ENCODE assay signal across 1 cellular context in the genomic region with DNA sequence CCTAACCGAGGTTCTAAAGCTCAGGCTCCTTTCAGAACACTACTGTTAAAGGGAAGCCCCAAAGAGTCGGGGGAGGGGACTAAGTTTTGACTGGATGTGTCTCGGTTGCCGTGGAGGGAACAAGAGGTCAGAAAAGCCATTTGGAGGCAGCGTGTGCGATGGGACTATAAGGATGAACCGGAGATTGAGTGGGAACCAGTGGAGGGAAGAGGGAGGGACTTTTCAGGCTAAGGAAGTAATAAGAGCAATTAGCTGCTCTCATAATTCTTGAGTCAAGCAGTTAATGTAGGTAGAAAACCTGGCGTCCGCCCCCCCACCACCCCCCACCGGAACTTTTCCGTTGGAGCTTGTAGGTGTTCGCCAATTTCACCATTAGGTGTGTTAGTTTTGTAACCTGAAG.
TF ChIP-seq lines count a peak whose summit lies in the region.

No MANE protein-coding gene starts in this region.

TF ChIP-seq in K562, 482 proteins besides CTCF, POLR2A, EP300 and RAD21 (continues in another document):
- no peak for TF ChIP-seq ZNF766 (CRISPR knock-in tag; conservative IDR thresholded peaks at IDR 0.05)
- TF ChIP-seq E2F6 (IDR thresholded peaks at IDR 0.05; ENCODE audit: borderline replicate concordance in 1 of 2, extremely low read depth in 1 of 2, insufficient read depth in 1 of 2, insufficient read length in 1 of 2, low read depth in 1 of 2, low read length in 1 of 2, poor library complexity in 1 of 2, severe bottlenecking in 1 of 2): peak in 1 of 2 experiments; percentile 49
- TF ChIP-seq, protein P1, sequence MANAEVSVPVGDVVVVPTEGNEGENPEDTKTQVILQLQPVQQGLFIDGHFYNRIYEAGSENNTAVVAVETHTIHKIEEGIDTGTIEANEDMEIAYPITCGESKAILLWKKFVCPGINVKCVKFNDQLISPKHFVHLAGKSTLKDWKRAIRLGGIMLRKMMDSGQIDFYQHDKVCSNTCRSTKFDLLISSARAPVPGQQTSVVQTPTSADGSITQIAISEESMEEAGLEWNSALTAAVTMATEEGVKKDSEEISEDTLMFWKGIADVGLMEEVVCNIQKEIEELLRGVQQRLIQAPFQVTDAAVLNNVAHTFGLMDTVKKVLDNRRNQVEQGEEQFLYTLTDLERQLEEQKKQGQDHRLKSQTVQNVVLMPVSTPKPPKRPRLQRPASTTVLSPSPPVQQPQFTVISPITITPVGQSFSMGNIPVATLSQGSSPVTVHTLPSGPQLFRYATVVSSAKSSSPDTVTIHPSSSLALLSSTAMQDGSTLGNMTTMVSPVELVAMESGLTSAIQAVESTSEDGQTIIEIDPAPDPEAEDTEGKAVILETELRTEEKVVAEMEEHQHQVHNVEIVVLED (CRISPR knock-in tag; IDR thresholded peaks at IDR 0.05): no peak
- TF ChIP-seq PHF20 (IDR thresholded peaks at IDR 0.05; ENCODE audit: partially characterized antibody): no peak
- no peak for TF ChIP-seq ZNF561 (CRISPR knock-in tag; conservative IDR thresholded peaks at IDR 0.05)
- no peak for TF ChIP-seq MECOM (CRISPR knock-in tag; IDR thresholded peaks at IDR 0.05)
- no peak for TF ChIP-seq NCOR1 (IDR thresholded peaks at IDR 0.05)
- TF ChIP-seq TEAD2 (tag; IDR thresholded peaks at IDR 0.05): no peak
- peak; percentile 26; the same call in 1 of the 2 replicates for TF ChIP-seq TAF7 (tag; IDR thresholded peaks at IDR 0.05)
- no peak for TF ChIP-seq FOXM1 (IDR thresholded peaks at IDR 0.05; ENCODE audit: low read depth)
- 0 out of 2 replicates have a peak, but pooled peaks have one; percentile 13 for TF ChIP-seq FOXM1 (CRISPR knock-in tag; IDR thresholded peaks at IDR 0.05; ENCODE audit: low read depth)
- TF ChIP-seq STAG1 (CRISPR knock-in tag; IDR thresholded peaks at IDR 0.05; ENCODE audit: borderline replicate concordance): no peak
- TF ChIP-seq ZNF143 (CRISPR knock-in tag; IDR thresholded peaks at IDR 0.05): no peak
- no peak for TF ChIP-seq SIX5 (IDR thresholded peaks at IDR 0.05; ENCODE audit: borderline replicate concordance in 1 of 2, insufficient read depth in 1 of 2, low read depth in 1 of 2, low read length in 2 of 2)
- TF ChIP-seq, protein P2, sequence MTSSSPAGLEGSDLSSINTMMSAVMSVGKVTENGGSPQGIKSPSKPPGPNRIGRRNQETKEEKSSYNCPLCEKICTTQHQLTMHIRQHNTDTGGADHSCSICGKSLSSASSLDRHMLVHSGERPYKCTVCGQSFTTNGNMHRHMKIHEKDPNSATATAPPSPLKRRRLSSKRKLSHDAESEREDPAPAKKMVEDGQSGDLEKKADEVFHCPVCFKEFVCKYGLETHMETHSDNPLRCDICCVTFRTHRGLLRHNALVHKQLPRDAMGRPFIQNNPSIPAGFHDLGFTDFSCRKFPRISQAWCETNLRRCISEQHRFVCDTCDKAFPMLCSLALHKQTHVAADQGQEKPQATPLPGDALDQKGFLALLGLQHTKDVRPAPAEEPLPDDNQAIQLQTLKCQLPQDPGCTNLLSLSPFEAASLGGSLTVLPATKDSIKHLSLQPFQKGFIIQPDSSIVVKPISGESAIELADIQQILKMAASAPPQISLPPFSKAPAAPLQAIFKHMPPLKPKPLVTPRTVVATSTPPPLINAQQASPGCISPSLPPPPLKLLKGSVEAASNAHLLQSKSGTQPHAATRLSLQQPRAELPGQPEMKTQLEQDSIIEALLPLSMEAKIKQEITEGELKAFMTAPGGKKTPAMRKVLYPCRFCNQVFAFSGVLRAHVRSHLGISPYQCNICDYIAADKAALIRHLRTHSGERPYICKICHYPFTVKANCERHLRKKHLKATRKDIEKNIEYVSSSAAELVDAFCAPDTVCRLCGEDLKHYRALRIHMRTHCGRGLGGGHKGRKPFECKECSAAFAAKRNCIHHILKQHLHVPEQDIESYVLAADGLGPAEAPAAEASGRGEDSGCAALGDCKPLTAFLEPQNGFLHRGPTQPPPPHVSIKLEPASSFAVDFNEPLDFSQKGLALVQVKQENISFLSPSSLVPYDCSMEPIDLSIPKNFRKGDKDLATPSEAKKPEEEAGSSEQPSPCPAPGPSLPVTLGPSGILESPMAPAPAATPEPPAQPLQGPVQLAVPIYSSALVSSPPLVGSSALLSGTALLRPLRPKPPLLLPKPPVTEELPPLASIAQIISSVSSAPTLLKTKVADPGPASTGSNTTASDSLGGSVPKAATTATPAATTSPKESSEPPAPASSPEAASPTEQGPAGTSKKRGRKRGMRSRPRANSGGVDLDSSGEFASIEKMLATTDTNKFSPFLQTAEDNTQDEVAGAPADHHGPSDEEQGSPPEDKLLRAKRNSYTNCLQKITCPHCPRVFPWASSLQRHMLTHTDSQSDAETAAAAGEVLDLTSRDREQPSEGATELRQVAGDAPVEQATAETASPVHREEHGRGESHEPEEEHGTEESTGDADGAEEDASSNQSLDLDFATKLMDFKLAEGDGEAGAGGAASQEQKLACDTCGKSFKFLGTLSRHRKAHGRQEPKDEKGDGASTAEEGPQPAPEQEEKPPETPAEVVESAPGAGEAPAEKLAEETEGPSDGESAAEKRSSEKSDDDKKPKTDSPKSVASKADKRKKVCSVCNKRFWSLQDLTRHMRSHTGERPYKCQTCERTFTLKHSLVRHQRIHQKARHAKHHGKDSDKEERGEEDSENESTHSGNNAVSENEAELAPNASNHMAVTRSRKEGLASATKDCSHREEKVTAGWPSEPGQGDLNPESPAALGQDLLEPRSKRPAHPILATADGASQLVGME (CRISPR knock-in tag; IDR thresholded peaks at IDR 0.05): peak; percentile 36; the same call in 1 of the 2 replicates
- TF ChIP-seq TAF1 (IDR thresholded peaks at IDR 0.05; ENCODE audit: control insufficient read depth, extremely low read depth, insufficient read depth, low read length, severe bottlenecking): peak; percentile 13
- no peak for TF ChIP-seq ZKSCAN3 (CRISPR knock-in tag; IDR thresholded peaks at IDR 0.05)
- TF ChIP-seq ERF (CRISPR knock-in tag; IDR thresholded peaks at IDR 0.05): no peak
- no peak for TF ChIP-seq ZFP36 (IDR thresholded peaks at IDR 0.05; ENCODE audit: low read depth, low read length, partially characterized antibody)
- TF ChIP-seq ARID2 (IDR thresholded peaks at IDR 0.05): no peak
- no peak for TF ChIP-seq FOXO4 (CRISPR knock-in tag; IDR thresholded peaks at IDR 0.05)
- TF ChIP-seq RBM22 (IDR thresholded peaks at IDR 0.05; ENCODE audit: low read depth, low read length, poor library complexity, severe bottlenecking): no peak
- no peak for TF ChIP-seq HNRNPK (IDR thresholded peaks at IDR 0.05; ENCODE audit: low read depth, low read length, poor library complexity, severe bottlenecking)
- TF ChIP-seq CBFA2T3 (IDR thresholded peaks at IDR 0.05): no peak
- TF ChIP-seq SNRNP70 (optimal IDR thresholded peaks at IDR 0.05; ENCODE audit: low read depth, low read length): no peak
- TF ChIP-seq NFYB (IDR thresholded peaks at IDR 0.05; ENCODE audit: extremely low read depth, insufficient read length): no peak
- TF ChIP-seq NBN (IDR thresholded peaks at IDR 0.05; ENCODE audit: low read depth): peak; percentile 57; the same call in 1 of the 2 replicates
- no peak for TF ChIP-seq CBX1 (IDR thresholded peaks at IDR 0.05; ENCODE audit: low read depth)
- TF ChIP-seq NFIC (IDR thresholded peaks at IDR 0.05): no peak
- no peak for TF ChIP-seq NR2C1 (IDR thresholded peaks at IDR 0.05)
- TF ChIP-seq NR2C1 (tag; IDR thresholded peaks at IDR 0.05): no peak
- no peak for TF ChIP-seq NR3C1 (CRISPR knock-in tag; IDR thresholded peaks at IDR 0.05)
- TF ChIP-seq KAT7 (CRISPR knock-in tag; IDR thresholded peaks at IDR 0.05; ENCODE audit: borderline replicate concordance): no peak
- TF ChIP-seq ZZZ3 (IDR thresholded peaks at IDR 0.05): no peak
- no peak for TF ChIP-seq JUNB (CRISPR knock-in tag; conservative IDR thresholded peaks at IDR 0.05)
- no peak for TF ChIP-seq ZNF347 (CRISPR knock-in tag; IDR thresholded peaks at IDR 0.05; ENCODE audit: low read depth)
- no peak for TF ChIP-seq ZNF644 (tag; IDR thresholded peaks at IDR 0.05; ENCODE audit: low read depth)
- TF ChIP-seq HSF4 (CRISPR knock-in tag; IDR thresholded peaks at IDR 0.05; ENCODE audit: borderline replicate concordance): no peak
- no peak for TF ChIP-seq EZH2 (IDR thresholded peaks at IDR 0.05; ENCODE audit: borderline replicate concordance, low read depth, low read length)
- TF ChIP-seq ZNF232 (CRISPR knock-in tag; IDR thresholded peaks at IDR 0.05): no peak
- no peak for TF ChIP-seq THRAP3 (IDR thresholded peaks at IDR 0.05; ENCODE audit: borderline replicate concordance)
- no peak for TF ChIP-seq KLF16 (IDR thresholded peaks at IDR 0.05)
- TF ChIP-seq, protein P3, sequence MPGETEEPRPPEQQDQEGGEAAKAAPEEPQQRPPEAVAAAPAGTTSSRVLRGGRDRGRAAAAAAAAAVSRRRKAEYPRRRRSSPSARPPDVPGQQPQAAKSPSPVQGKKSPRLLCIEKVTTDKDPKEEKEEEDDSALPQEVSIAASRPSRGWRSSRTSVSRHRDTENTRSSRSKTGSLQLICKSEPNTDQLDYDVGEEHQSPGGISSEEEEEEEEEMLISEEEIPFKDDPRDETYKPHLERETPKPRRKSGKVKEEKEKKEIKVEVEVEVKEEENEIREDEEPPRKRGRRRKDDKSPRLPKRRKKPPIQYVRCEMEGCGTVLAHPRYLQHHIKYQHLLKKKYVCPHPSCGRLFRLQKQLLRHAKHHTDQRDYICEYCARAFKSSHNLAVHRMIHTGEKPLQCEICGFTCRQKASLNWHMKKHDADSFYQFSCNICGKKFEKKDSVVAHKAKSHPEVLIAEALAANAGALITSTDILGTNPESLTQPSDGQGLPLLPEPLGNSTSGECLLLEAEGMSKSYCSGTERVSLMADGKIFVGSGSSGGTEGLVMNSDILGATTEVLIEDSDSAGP (CRISPR knock-in tag; IDR thresholded peaks at IDR 0.05): no peak
- no peak for TF ChIP-seq EGR1 (conservative IDR thresholded peaks at IDR 0.05)
- TF ChIP-seq ZNF79 (CRISPR knock-in tag; IDR thresholded peaks at IDR 0.05; ENCODE audit: low read depth): no peak
- no peak for TF ChIP-seq SNIP1 (IDR thresholded peaks at IDR 0.05; ENCODE audit: low read depth)
- TF ChIP-seq ZNF444 (CRISPR knock-in tag; IDR thresholded peaks at IDR 0.05): no peak
- no peak for TF ChIP-seq ZNF77 (CRISPR knock-in tag; IDR thresholded peaks at IDR 0.05)
- no peak for TF ChIP-seq RB1 (IDR thresholded peaks at IDR 0.05; ENCODE audit: low read depth)
- TF ChIP-seq, protein P4, sequence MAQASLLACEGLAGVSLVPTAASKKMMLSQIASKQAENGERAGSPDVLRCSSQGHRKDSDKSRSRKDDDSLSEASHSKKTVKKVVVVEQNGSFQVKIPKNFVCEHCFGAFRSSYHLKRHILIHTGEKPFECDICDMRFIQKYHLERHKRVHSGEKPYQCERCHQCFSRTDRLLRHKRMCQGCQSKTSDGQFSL (CRISPR knock-in tag; IDR thresholded peaks at IDR 0.05): peak; percentile 87
- TF ChIP-seq, protein P4 (tag; IDR thresholded peaks at IDR 0.05): peak in 1 of 2 experiments; percentile 90; a peak in 2 of 4 replicates
- 0 out of 2 replicates have a peak, but pooled peaks have one; percentile 56 for TF ChIP-seq ELF4 (CRISPR knock-in tag; IDR thresholded peaks at IDR 0.05)
- no peak for TF ChIP-seq CTBP1 (IDR thresholded peaks at IDR 0.05; ENCODE audit: borderline replicate concordance)
- peak; percentile 14 for TF ChIP-seq CHD1 (IDR thresholded peaks at IDR 0.05; ENCODE audit: low read length)
- no peak for TF ChIP-seq ZNF263 (CRISPR knock-in tag; IDR thresholded peaks at IDR 0.05; ENCODE audit: borderline replicate concordance)
- TF ChIP-seq SMARCC2 (IDR thresholded peaks at IDR 0.05; ENCODE audit: low read depth): no peak
- no peak for TF ChIP-seq ZNF785 (CRISPR knock-in tag; IDR thresholded peaks at IDR 0.05)
- TF ChIP-seq, protein P5, sequence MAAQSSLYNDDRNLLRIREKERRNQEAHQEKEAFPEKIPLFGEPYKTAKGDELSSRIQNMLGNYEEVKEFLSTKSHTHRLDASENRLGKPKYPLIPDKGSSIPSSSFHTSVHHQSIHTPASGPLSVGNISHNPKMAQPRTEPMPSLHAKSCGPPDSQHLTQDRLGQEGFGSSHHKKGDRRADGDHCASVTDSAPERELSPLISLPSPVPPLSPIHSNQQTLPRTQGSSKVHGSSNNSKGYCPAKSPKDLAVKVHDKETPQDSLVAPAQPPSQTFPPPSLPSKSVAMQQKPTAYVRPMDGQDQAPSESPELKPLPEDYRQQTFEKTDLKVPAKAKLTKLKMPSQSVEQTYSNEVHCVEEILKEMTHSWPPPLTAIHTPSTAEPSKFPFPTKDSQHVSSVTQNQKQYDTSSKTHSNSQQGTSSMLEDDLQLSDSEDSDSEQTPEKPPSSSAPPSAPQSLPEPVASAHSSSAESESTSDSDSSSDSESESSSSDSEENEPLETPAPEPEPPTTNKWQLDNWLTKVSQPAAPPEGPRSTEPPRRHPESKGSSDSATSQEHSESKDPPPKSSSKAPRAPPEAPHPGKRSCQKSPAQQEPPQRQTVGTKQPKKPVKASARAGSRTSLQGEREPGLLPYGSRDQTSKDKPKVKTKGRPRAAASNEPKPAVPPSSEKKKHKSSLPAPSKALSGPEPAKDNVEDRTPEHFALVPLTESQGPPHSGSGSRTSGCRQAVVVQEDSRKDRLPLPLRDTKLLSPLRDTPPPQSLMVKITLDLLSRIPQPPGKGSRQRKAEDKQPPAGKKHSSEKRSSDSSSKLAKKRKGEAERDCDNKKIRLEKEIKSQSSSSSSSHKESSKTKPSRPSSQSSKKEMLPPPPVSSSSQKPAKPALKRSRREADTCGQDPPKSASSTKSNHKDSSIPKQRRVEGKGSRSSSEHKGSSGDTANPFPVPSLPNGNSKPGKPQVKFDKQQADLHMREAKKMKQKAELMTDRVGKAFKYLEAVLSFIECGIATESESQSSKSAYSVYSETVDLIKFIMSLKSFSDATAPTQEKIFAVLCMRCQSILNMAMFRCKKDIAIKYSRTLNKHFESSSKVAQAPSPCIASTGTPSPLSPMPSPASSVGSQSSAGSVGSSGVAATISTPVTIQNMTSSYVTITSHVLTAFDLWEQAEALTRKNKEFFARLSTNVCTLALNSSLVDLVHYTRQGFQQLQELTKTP (IDR thresholded peaks at IDR 0.05; ENCODE audit: low read depth in 1 of 2, partially characterized antibody in 2 of 2): no peak
